11 cellular contexts compared by ENCODE assay signal in the genomic region with DNA sequence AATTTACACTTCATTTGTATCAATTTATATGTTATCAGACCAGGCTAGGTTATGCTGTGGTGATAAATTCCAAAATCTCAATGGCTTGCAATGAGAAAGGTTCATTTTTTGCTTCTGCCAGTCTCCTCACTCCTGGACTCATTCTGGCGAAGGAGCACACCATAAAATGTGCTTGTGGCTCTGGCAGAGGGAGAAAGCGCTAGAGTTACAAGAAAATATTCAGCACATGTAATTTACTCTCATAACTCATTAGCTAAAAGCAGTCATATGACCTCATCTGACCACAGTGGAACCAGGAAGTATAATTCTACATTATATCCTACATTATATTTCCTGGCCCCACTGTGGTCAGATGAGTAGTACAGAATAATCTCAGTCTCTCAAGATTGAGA.
DNase-seq lines count a peak whose midpoint lies in the region; ATAC-seq and TF ChIP-seq lines count a peak whose summit lies in the region.
"Had no signal": no experiment of that assay in that cellular context is flagged by ENCODE, and none has a peak within 500 bp of the region (broad histone marks: within the 10 kb centered on the region; RNA-seq: fewer than 3 reads in every experiment).

No MANE protein-coding gene starts in this region.

- DNase-seq in AG08396 (ENCODE audit: low spot score) = peak; percentile 54
- DNase-seq in MM.1S = peak; percentile 27
- peak; percentile 67 for DNase-seq in brain microvascular endothelial cell
- DNase-seq in mesothelial cell of epicardium (ENCODE audit: low spot score in 2 of 2, unreplicated experiment in 2 of 2) = no peak
- DNase-seq in D341Med (ENCODE audit: low spot score) = no peak
- no peak for DNase-seq in hippocampal formation (lab: John Stamatoyannopoulos, UW)
- no peak for DNase-seq in activated T-helper 1 cell treated with anti-CD3 and anti-CD28 coated beads, Interleukin-12 subunit alpha, Interleukin-12 subunit beta, Interleukin-2, Interleukin-4 antibody, amounts not matched to agents 30 ng/mL and 10 ng/mL and 1 ng/mL, durations not matched to agents 14 hours and 24 hours and 36 hours (ENCODE audit: low spot score)
- DNase-seq: activated T-cell treated with anti-CD3 and anti-CD28 coated beads, Interleukin-2, amount 50 U/mL, for 72 hours; stimulated activated naive CD8-positive, alpha-beta T cell treated with anti-CD3 and anti-CD28 coated beads, Interleukin-15, amount 100 ng/mL, for 72 hours had no signal

- H3K27ac Mint-ChIP-seq in mesothelial cell of epicardium = peak overlapping the region; percentile 73
- no peak overlapping the region for H3K27ac Mint-ChIP-seq in activated T-helper 1 cell treated with anti-CD3 and anti-CD28 coated beads, Interleukin-12 subunit alpha, Interleukin-12 subunit beta, Interleukin-2, Interleukin-4 antibody, amounts not matched to agents 30 ng/mL and 10 ng/mL and 1 ng/mL, durations not matched to agents 14 hours and 24 hours and 36 hours
- H3K27ac Mint-ChIP-seq: activated T-cell treated with anti-CD3 and anti-CD28 coated beads, Interleukin-2, amount 50 U/mL, for 72 hours; stimulated activated naive CD8-positive, alpha-beta T cell treated with anti-CD3 and anti-CD28 coated beads, Interleukin-15, amount 100 ng/mL, for 72 hours had no signal

- ATAC-seq in GM21390 (IDR thresholded peaks at IDR 0.05; ENCODE audit: unreplicated experiment) = no peak
- ATAC-seq: activated T-cell treated with anti-CD3 and anti-CD28 coated beads, Interleukin-2, amount 50 U/mL, for 72 hours; stimulated activated naive CD8-positive, alpha-beta T cell treated with anti-CD3 and anti-CD28 coated beads, Interleukin-15, amount 100 ng/mL, for 72 hours had no signal

- H3K36me3 Mint-ChIP-seq in mesothelial cell of epicardium = no peaks in the 10 kb centered on the region
- no peaks in the 10 kb centered on the region for H3K36me3 Mint-ChIP-seq in activated T-helper 1 cell treated with anti-CD3 and anti-CD28 coated beads, Interleukin-12 subunit alpha, Interleukin-12 subunit beta, Interleukin-2, Interleukin-4 antibody, amounts not matched to agents 30 ng/mL and 10 ng/mL and 1 ng/mL, durations not matched to agents 14 hours and 24 hours and 36 hours (ENCODE audit: low read depth)

- H3K27me3 ChIP-seq in MM.1S (replicated peaks; ENCODE audit: insufficient read depth, low read length) (no peaks in the 10 kb centered on the region), brain microvascular endothelial cell (replicated peaks) (no peaks in the 10 kb centered on the region)

- H3K4me1 Mint-ChIP-seq in mesothelial cell of epicardium = peaks cover 26% of the 10 kb centered on the region
- H3K4me1 Mint-ChIP-seq in activated T-helper 1 cell treated with anti-CD3 and anti-CD28 coated beads, Interleukin-12 subunit alpha, Interleukin-12 subunit beta, Interleukin-2, Interleukin-4 antibody, amounts not matched to agents 30 ng/mL and 10 ng/mL and 1 ng/mL, durations not matched to agents 14 hours and 24 hours and 36 hours (ENCODE audit: low read depth) = no peaks in the 10 kb centered on the region
- H3K4me1 Mint-ChIP-seq: stimulated activated naive CD8-positive, alpha-beta T cell treated with anti-CD3 and anti-CD28 coated beads, Interleukin-15, amount 100 ng/mL, for 72 hours had no signal

- H3K9me3 Mint-ChIP-seq in mesothelial cell of epicardium = peaks cover 15% of the 10 kb centered on the region
- H3K9me3 Mint-ChIP-seq in activated T-helper 1 cell treated with anti-CD3 and anti-CD28 coated beads, Interleukin-12 subunit alpha, Interleukin-12 subunit beta, Interleukin-2, Interleukin-4 antibody, amounts not matched to agents 30 ng/mL and 10 ng/mL and 1 ng/mL, durations not matched to agents 14 hours and 24 hours and 36 hours = no peaks in the 10 kb centered on the region

- H3K9me2 ChIP-seq in MM.1S (replicated peaks; ENCODE audit: insufficient read depth, low read length) = no peaks in the 10 kb centered on the region

- H3K9ac ChIP-seq in MM.1S (ENCODE audit: low read length) = no peak overlapping the region

- H3K79me2 ChIP-seq in MM.1S (ENCODE audit: low read length) = no peaks in the 10 kb centered on the region

- TF ChIP-seq CTCF in MM.1S (IDR thresholded peaks at IDR 0.05; ENCODE audit: low read length) (no peak), brain microvascular endothelial cell (IDR thresholded peaks at IDR 0.05; ENCODE audit: low read depth, low read length, missing control alignments) (no peak), mesothelial cell of epicardium (IDR thresholded peaks at IDR 0.05; ENCODE audit: unreplicated experiment) (no peak)

- no peaks in the 10 kb centered on the region for H3K9me3 ChIP-seq in MM.1S (replicated peaks; ENCODE audit: insufficient read depth, low read length)

- 0 out of 2 replicates have a peak overlapping the region, but pooled peaks have one; percentile 1 for H2AFZ ChIP-seq in MM.1S (ENCODE audit: low read length)

- H3F3A ChIP-seq in MM.1S (ENCODE audit: insufficient read depth, low read length) = no peaks in the 10 kb centered on the region

- H3K4me3 Mint-ChIP-seq in mesothelial cell of epicardium = no peak overlapping the region
- no peak overlapping the region for H3K4me3 Mint-ChIP-seq in activated T-helper 1 cell treated with anti-CD3 and anti-CD28 coated beads, Interleukin-12 subunit alpha, Interleukin-12 subunit beta, Interleukin-2, Interleukin-4 antibody, amounts not matched to agents 30 ng/mL and 10 ng/mL and 1 ng/mL, durations not matched to agents 14 hours and 24 hours and 36 hours
- H3K4me3 Mint-ChIP-seq: activated T-cell treated with anti-CD3 and anti-CD28 coated beads, Interleukin-2, amount 50 U/mL, for 72 hours; stimulated activated naive CD8-positive, alpha-beta T cell treated with anti-CD3 and anti-CD28 coated beads, Interleukin-15, amount 100 ng/mL, for 72 hours had no signal

- H3K4me1 ChIP-seq in MM.1S (ENCODE audit: low read length) = no peaks in the 10 kb centered on the region

- H3K27ac ChIP-seq in MM.1S (ENCODE audit: low read length) = no peak overlapping the region
- peak overlapping the region; percentile 96 for H3K27ac ChIP-seq in brain microvascular endothelial cell
- H3K27ac ChIP-seq: C4-2B had no signal

- H4K20me1 ChIP-seq in MM.1S (ENCODE audit: insufficient read depth, low read length) = no peaks in the 10 kb centered on the region

- H3K27me3 Mint-ChIP-seq in mesothelial cell of epicardium (ENCODE audit: low read depth) = no peaks in the 10 kb centered on the region
- H3K27me3 Mint-ChIP-seq in activated T-helper 1 cell treated with anti-CD3 and anti-CD28 coated beads, Interleukin-12 subunit alpha, Interleukin-12 subunit beta, Interleukin-2, Interleukin-4 antibody, amounts not matched to agents 30 ng/mL and 10 ng/mL and 1 ng/mL, durations not matched to agents 14 hours and 24 hours and 36 hours (ENCODE audit: insufficient read depth) = no peaks in the 10 kb centered on the region
- H3K27me3 Mint-ChIP-seq: stimulated activated naive CD8-positive, alpha-beta T cell treated with anti-CD3 and anti-CD28 coated beads, Interleukin-15, amount 100 ng/mL, for 72 hours had no signal

- no peak overlapping the region for H3K4me2 ChIP-seq in MM.1S (ENCODE audit: low read depth, low read length)

- H3K36me3 ChIP-seq in MM.1S (replicated peaks; ENCODE audit: insufficient read depth, low read length) = no peaks in the 10 kb centered on the region
- H3K36me3 ChIP-seq in brain microvascular endothelial cell (replicated peaks) = no peaks in the 10 kb centered on the region

- in situ Hi-C loops in brain microvascular endothelial cell (cut with HindIII; ENCODE audit: low pct_ligation_motif_present, low sequenced_read_pairs) = no loop called here

- intact Hi-C loops in activated T-helper 1 cell treated with anti-CD3 and anti-CD28 coated beads, Interleukin-12 subunit alpha, Interleukin-12 subunit beta, Interleukin-2, Interleukin-4 antibody, amounts not matched to agents 30 ng/mL and 10 ng/mL and 1 ng/mL, durations not matched to agents 14 hours and 24 hours and 36 hours (cut with micrococcal nuclease) = no loop called here

- H3K4me3 ChIP-seq in MM.1S (ENCODE audit: low read length) (no peak overlapping the region), brain microvascular endothelial cell (ENCODE audit: low read depth, low read length) (no peak overlapping the region)

Comparison
In these comparisons a context has a peak if more than half of its experiments do, and no peak if none do; other contexts are left out.
1. DNase-seq: peak in AG08396 (single experiment), MM.1S (single experiment) and brain microvascular endothelial cell (single experiment); none in mesothelial cell of epicardium (0 of 2), D341Med (single experiment), hippocampal formation (0 of 2) and activated T-helper 1 cell treated with anti-CD3 and anti-CD28 coated beads, Interleukin-12 subunit alpha, Interleukin-12 subunit beta, Interleukin-2, Interleukin-4 antibody, amounts not matched to agents 30 ng/mL and 10 ng/mL and 1 ng/mL, durations not matched to agents 14 hours and 24 hours and 36 hours (single experiment).